ENCODE assay signal across 28 cellular contexts in the genomic region with DNA sequence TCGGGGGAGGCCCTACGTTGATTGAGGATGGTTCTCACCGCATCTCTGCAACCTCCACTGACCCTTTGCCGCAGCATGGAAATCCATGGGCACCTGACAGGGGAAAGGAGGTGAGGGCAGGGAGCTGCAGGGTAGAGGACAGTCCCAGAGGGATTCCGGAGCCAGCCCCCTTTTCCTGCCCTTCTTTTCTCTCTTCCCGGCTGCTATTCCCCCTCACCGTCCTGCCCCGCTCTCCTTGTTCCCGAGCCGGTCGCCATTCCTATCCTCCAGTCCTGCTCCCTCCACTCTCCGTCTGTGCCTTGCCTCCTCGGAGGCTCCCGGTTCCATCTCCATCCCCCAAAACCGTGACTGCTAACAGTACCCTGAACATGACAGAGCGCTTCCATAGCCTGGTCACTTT. TPM values are rescaled to one million over a fixed set of nuclear protein-coding genes. Genes with fewer than 3 reads are reported as not detected.
DNase-seq lines count a peak whose midpoint lies in the region; ATAC-seq and TF ChIP-seq lines count a peak whose summit lies in the region.
"Had no signal": no experiment of that assay in that cellular context is flagged by ENCODE, and none has a peak within 500 bp of the region (broad histone marks: within the 10 kb centered on the region; RNA-seq: fewer than 3 reads in every experiment).

No MANE protein-coding gene starts in this region.

- H3K4me2 ChIP-seq in H9 (ENCODE audit: insufficient read depth, insufficient read length, low read length), result no peak overlapping the region
- no peak overlapping the region for H3K4me2 ChIP-seq in neuronal stem cell (ENCODE audit: insufficient read depth, low read length, poor library complexity, severe bottlenecking)
- H3K4me2 ChIP-seq: hepatocyte had no signal

- H2BK15ac ChIP-seq in H9 (ENCODE audit: low read depth, low read length), result no peak overlapping the region
- H2BK15ac ChIP-seq in neuronal stem cell (ENCODE audit: low read length), result no peak overlapping the region

- no peak overlapping the region for H3K56ac ChIP-seq in H9 (ENCODE audit: insufficient read length, low read depth, low read length)

- H3K23ac ChIP-seq in H9 (ENCODE audit: insufficient read length, low read depth, low read length) (no peak overlapping the region), neuronal stem cell (ENCODE audit: low read depth, low read length, poor library complexity) (no peak overlapping the region)

- H2AK5ac ChIP-seq in H9 (ENCODE audit: insufficient read length, low read length) (no peak overlapping the region), neuronal stem cell (ENCODE audit: low read depth, low read length) (no peak overlapping the region)

- no peak overlapping the region for H3K4ac ChIP-seq in H9 (ENCODE audit: low read depth, low read length)
- peak overlapping the region; percentile 84 for H3K4ac ChIP-seq in neuronal stem cell (ENCODE audit: low read length)

- H3K18ac ChIP-seq in H9 (ENCODE audit: insufficient read length, low read depth, low read length) (no peak overlapping the region), neuronal stem cell (ENCODE audit: low read length) (peak overlapping the region; percentile 80)

- H3K79me2 ChIP-seq in H9 (ENCODE audit: insufficient read depth, low read length), result no peaks in the 10 kb centered on the region
- H3K79me2 ChIP-seq: hepatocyte had no signal

- no peak for TF ChIP-seq EP300 in gastroesophageal sphincter (IDR thresholded peaks at IDR 0.05)

- H3K9ac ChIP-seq in H9 (ENCODE audit: extremely low read depth, insufficient read length, low read length) (no peak overlapping the region), neuronal stem cell (ENCODE audit: low read depth, low read length, poor library complexity) (peak overlapping the region; percentile 21)

- H3K4me1 Mint-ChIP-seq in activated naive CD4-positive, alpha-beta T cell treated with anti-CD3 and anti-CD28 coated beads, Interleukin-2, amount 50 U/mL, for 24 hours, result peaks cover 74% of the 10 kb centered on the region
- H3K4me1 Mint-ChIP-seq in activated naive CD4-positive, alpha-beta T cell treated with anti-CD3 and anti-CD28 coated beads, Interleukin-2, amount 10 ng/mL, durations not matched to agents 7 days and 5 days, result peaks cover 35% of the 10 kb centered on the region
- H3K4me1 Mint-ChIP-seq in H9, result peaks cover 33 to 37% of the 10 kb centered on the region in 2 experiments
- peaks cover 34% of the 10 kb centered on the region for H3K4me1 Mint-ChIP-seq in central memory CD8-positive, alpha-beta T cell

- H3K9me3 Mint-ChIP-seq in activated naive CD4-positive, alpha-beta T cell treated with anti-CD3 and anti-CD28 coated beads, Interleukin-2, amount 50 U/mL, for 24 hours, result no peaks in the 10 kb centered on the region
- H3K9me3 Mint-ChIP-seq in activated naive CD4-positive, alpha-beta T cell treated with anti-CD3 and anti-CD28 coated beads, Interleukin-2, amount 10 ng/mL, durations not matched to agents 7 days and 5 days, result no peaks in the 10 kb centered on the region
- H3K9me3 Mint-ChIP-seq in H9, result no peaks in the 10 kb centered on the region
- no peaks in the 10 kb centered on the region for H3K9me3 Mint-ChIP-seq in central memory CD8-positive, alpha-beta T cell
- H3K9me3 Mint-ChIP-seq: nephron; stimulated activated naive B cell treated with anti-CD40 and anti-IgM and Interleukin-4, amounts not matched to agents 10 μg/mL and 1 μg/mL and 100 μg/mL, for 72 hours had no signal

- no peak overlapping the region for H4K5ac ChIP-seq in H9 (ENCODE audit: insufficient read length, low read depth, low read length)

- H3K79me1 ChIP-seq in H9 (ENCODE audit: insufficient read depth, low read depth, low read length, poor library complexity, severe bottlenecking) (no peaks in the 10 kb centered on the region), neuronal stem cell (ENCODE audit: low read depth, low read length) (peaks cover 2% of the 10 kb centered on the region)

- H3K4me3 Mint-ChIP-seq in activated naive CD4-positive, alpha-beta T cell treated with anti-CD3 and anti-CD28 coated beads, Interleukin-2, amount 50 U/mL, for 24 hours, result peak overlapping the region; percentile 58
- H3K4me3 Mint-ChIP-seq in activated naive CD4-positive, alpha-beta T cell treated with anti-CD3 and anti-CD28 coated beads, Interleukin-2, amount 10 ng/mL, durations not matched to agents 7 days and 5 days, result no peak overlapping the region
- no peak overlapping the region; a peak in 1 of 5 replicates for H3K4me3 Mint-ChIP-seq in H9
- H3K4me3 Mint-ChIP-seq in central memory CD8-positive, alpha-beta T cell, result no peak overlapping the region
- H3K4me3 Mint-ChIP-seq: B cell; nephron; stimulated activated naive B cell treated with anti-CD40 and anti-IgM and Interleukin-4, amounts not matched to agents 10 μg/mL and 1 μg/mL and 100 μg/mL, for 72 hours had no signal

- no peak overlapping the region for H3K27ac Mint-ChIP-seq in activated naive CD4-positive, alpha-beta T cell treated with anti-CD3 and anti-CD28 coated beads, Interleukin-2, amount 50 U/mL, for 24 hours
- H3K27ac Mint-ChIP-seq in activated naive CD4-positive, alpha-beta T cell treated with anti-CD3 and anti-CD28 coated beads, Interleukin-2, amount 10 ng/mL, durations not matched to agents 7 days and 5 days, result no peak overlapping the region
- H3K27ac Mint-ChIP-seq in H9, result no peak overlapping the region; a peak in 1 of 7 replicates
- H3K27ac Mint-ChIP-seq in central memory CD8-positive, alpha-beta T cell (ENCODE audit: low read depth), result peak overlapping the region; percentile 67
- H3K27ac Mint-ChIP-seq: B cell; nephron; stimulated activated naive B cell treated with anti-CD40 and anti-IgM and Interleukin-4, amounts not matched to agents 10 μg/mL and 1 μg/mL and 100 μg/mL, for 72 hours had no signal

- H3K23me2 ChIP-seq in H9 (ENCODE audit: insufficient read length, low read depth, low read length, poor library complexity, severe bottlenecking), result peaks cover 6% of the 10 kb centered on the region

- no peak overlapping the region for H3T11ph ChIP-seq in H9 (ENCODE audit: low read length)

- H4K91ac ChIP-seq in H9 (ENCODE audit: insufficient read length, low read depth, low read length) (no peak overlapping the region), neuronal stem cell (ENCODE audit: low read depth, low read length, poor library complexity) (no peak overlapping the region)

- H4K8ac ChIP-seq in H9 (replicated peaks; ENCODE audit: insufficient read length, low read depth, low read length) (no peak overlapping the region), neuronal stem cell (ENCODE audit: low read depth, low read length) (peak overlapping the region; percentile 72)

- no peaks in the 10 kb centered on the region for H4K20me1 ChIP-seq in H9 (ENCODE audit: control insufficient read depth, insufficient read depth, insufficient read length)

- H3K27me3 Mint-ChIP-seq in activated naive CD4-positive, alpha-beta T cell treated with anti-CD3 and anti-CD28 coated beads, Interleukin-2, amount 50 U/mL, for 24 hours, result no peaks in the 10 kb centered on the region
- no peaks in the 10 kb centered on the region for H3K27me3 Mint-ChIP-seq in activated naive CD4-positive, alpha-beta T cell treated with anti-CD3 and anti-CD28 coated beads, Interleukin-2, amount 10 ng/mL, durations not matched to agents 7 days and 5 days
- peaks cover 29% of the 10 kb centered on the region for H3K27me3 Mint-ChIP-seq in H9 (ENCODE audit: low read depth)
- H3K27me3 Mint-ChIP-seq in central memory CD8-positive, alpha-beta T cell, result no peaks in the 10 kb centered on the region
- H3K27me3 Mint-ChIP-seq: B cell; stimulated activated naive B cell treated with anti-CD40 and anti-IgM and Interleukin-4, amounts not matched to agents 10 μg/mL and 1 μg/mL and 100 μg/mL, for 72 hours had no signal

- H3K14ac ChIP-seq in H9 (ENCODE audit: insufficient read depth, low read length) (no peak overlapping the region), neuronal stem cell (ENCODE audit: low read length) (no peak overlapping the region)

- H2BK20ac ChIP-seq in H9 (ENCODE audit: low read depth, low read length, poor library complexity, severe bottlenecking), result no peak overlapping the region

- ATAC-seq in central memory CD8-positive, alpha-beta T cell (replicated peaks; ENCODE audit: extremely low read depth, poor library complexity, severe bottlenecking), result no peak
- ATAC-seq in gastroesophageal sphincter (no peak), HG03039 (IDR thresholded peaks at IDR 0.05; ENCODE audit: unreplicated experiment) (no peak)
- ATAC-seq: left cardiac atrium; stimulated activated naive B cell treated with anti-CD40 and anti-IgM and Interleukin-4, amounts not matched to agents 10 μg/mL and 1 μg/mL and 100 μg/mL, for 72 hours had no signal

- DNase-seq in activated naive CD4-positive, alpha-beta T cell treated with anti-CD3 and anti-CD28 coated beads, Interleukin-2, amount 10 ng/mL, durations not matched to agents 7 days and 5 days, result no peak
- DNase-seq in H9 (peak; percentile 43), neuronal stem cell (ENCODE audit: low spot score) (no peak), DMS 273 (lab: John Stamatoyannopoulos, UW; ENCODE audit: unreplicated experiment) (no peak)
- DNase-seq in central memory CD8-positive, alpha-beta T cell (ENCODE audit: low spot score in 2 of 2), result no peak
- DNase-seq: ACHN; activated gamma-delta T cell treated with Interleukin-2 at 50 U/mL for 16 hours; Caco-2; DMS79; left cardiac atrium; NCI-H1092; NCI-H1694 treated with DMSO at 0.1 percent for 48 hours; NCI-H2171 treated with DMSO at 0.1 percent for 48 hours; NCI-H510A treated with DMSO at 0.1 percent for 48 hours; ovary; stimulated activated naive B cell treated with anti-CD40 and anti-IgM and Interleukin-4, amounts not matched to agents 10 μg/mL and 1 μg/mL and 100 μg/mL, for 72 hours; substantia nigra; SW 1271; trophoblast cell had no signal

- H3K27ac ChIP-seq in H9 (ENCODE audit: insufficient read length, low read depth, low read length), result no peak overlapping the region
- H3K27ac ChIP-seq in neuronal stem cell (replicated peaks; ENCODE audit: low read length), result no peak overlapping the region
- no peak overlapping the region for H3K27ac ChIP-seq in gastroesophageal sphincter
- H3K27ac ChIP-seq: breast epithelium, hepatocyte, ovary had no signal

- CTCF ChIA-PET in activated naive CD4-positive, alpha-beta T cell treated with anti-CD3 and anti-CD28 coated beads, Interleukin-2, amount 10 ng/mL, durations not matched to agents 7 days and 5 days (lab: Charles Lee), result interaction anchor here (0.6 to 2.5 kb wide), 3 partner anchors 13 to 102 kb away, joined by 3 to 7 read pairs (median 3); no protein-coding TSS in a partner anchor

- no peak overlapping the region for H2BK12ac ChIP-seq in H9 (ENCODE audit: insufficient read length, low read depth, low read length)
- H2BK12ac ChIP-seq in neuronal stem cell (ENCODE audit: low read length), result no peak overlapping the region

- H2BK120ac ChIP-seq in H9 (ENCODE audit: low read depth, low read length, poor library complexity, severe bottlenecking) (no peak overlapping the region), neuronal stem cell (ENCODE audit: low read depth, low read length) (no peak overlapping the region)

- H2AFZ ChIP-seq in H9 (ENCODE audit: low read length) (no peak overlapping the region), neuronal stem cell (ENCODE audit: low read length) (no peak overlapping the region)
- H2AFZ ChIP-seq: hepatocyte had no signal

- no peaks in the 10 kb centered on the region for H3K36me3 Mint-ChIP-seq in activated naive CD4-positive, alpha-beta T cell treated with anti-CD3 and anti-CD28 coated beads, Interleukin-2, amount 50 U/mL, for 24 hours
- peaks cover 3% of the 10 kb centered on the region for H3K36me3 Mint-ChIP-seq in activated naive CD4-positive, alpha-beta T cell treated with anti-CD3 and anti-CD28 coated beads, Interleukin-2, amount 10 ng/mL, durations not matched to agents 7 days and 5 days
- peaks cover 0 to 6% (median 0%) of the 10 kb centered on the region in 3 experiments; a peak in 1 of 7 replicates for H3K36me3 Mint-ChIP-seq in H9 (ENCODE audit: insufficient read depth in 1 of 3, low read depth in 3 of 3)
- peaks cover 3% of the 10 kb centered on the region for H3K36me3 Mint-ChIP-seq in central memory CD8-positive, alpha-beta T cell (ENCODE audit: insufficient read depth)

- H3K4me3 ChIP-seq in neuronal stem cell (ENCODE audit: low read length in 2 of 2) (no peak overlapping the region), gastroesophageal sphincter (no peak overlapping the region)
- H3K4me3 ChIP-seq: breast epithelium, hepatocyte, lung, ovary had no signal

- H3K27me3 ChIP-seq in H9 (ENCODE audit: insufficient read depth, low read length), result no peaks in the 10 kb centered on the region
- H3K27me3 ChIP-seq in neuronal stem cell (ENCODE audit: control insufficient read depth in 3 of 3, insufficient read depth in 3 of 3, low read depth in 1 of 3, low read length in 3 of 3), result peaks cover 0 to 13% (median 2%) of the 10 kb centered on the region in 3 experiments
- no peaks in the 10 kb centered on the region for H3K27me3 ChIP-seq in gastroesophageal sphincter
- H3K27me3 ChIP-seq: breast epithelium, hepatocyte, ovary had no signal

- no peaks in the 10 kb centered on the region for H3K36me3 ChIP-seq in neuronal stem cell (replicated peaks in 1 of 2; ENCODE audit: control insufficient read depth in 2 of 2, insufficient read depth in 2 of 2, low read length in 2 of 2)
- H3K36me3 ChIP-seq in gastroesophageal sphincter, result no peaks in the 10 kb centered on the region
- H3K36me3 ChIP-seq: breast epithelium, ovary had no signal

- H3K9me3 ChIP-seq in H9 (ENCODE audit: control insufficient read depth, low read depth, low read length) (no peaks in the 10 kb centered on the region), neuronal stem cell (replicated peaks in 1 of 2; ENCODE audit: control insufficient read depth in 2 of 2, insufficient read depth in 1 of 2, low read depth in 1 of 2, low read length in 2 of 2) (no peaks in the 10 kb centered on the region), gastroesophageal sphincter (no peaks in the 10 kb centered on the region)
- H3K9me3 ChIP-seq: breast epithelium, Caco-2, ovary had no signal

- TF ChIP-seq POLR2A in gastroesophageal sphincter (IDR thresholded peaks at IDR 0.05), result no peak

- H3K4me1 ChIP-seq in H9 (ENCODE audit: insufficient read depth, low read length) (peaks cover 4% of the 10 kb centered on the region; the same call in 1 of the 2 replicates), neuronal stem cell (ENCODE audit: control insufficient read depth in 2 of 2, insufficient read depth in 1 of 2, low read depth in 1 of 2, low read length in 2 of 2) (peaks cover 0 to 11% of the 10 kb centered on the region in 2 donors), gastroesophageal sphincter (peaks cover 0 to 11% (median 4%) of the 10 kb centered on the region in 3 donors)
- H3K4me1 ChIP-seq: Caco-2 had no signal

- TF ChIP-seq CTCF in H9 (conservative IDR thresholded peaks at IDR 0.05) (no peak), gastroesophageal sphincter (IDR thresholded peaks at IDR 0.05) (no peak)

- no CpG with 5 or more reads among the region's 16 CpGs for WGBS in H9 (ENCODE audit: extremely low coverage, insufficient read length, low lambda C conversion rate)
- WGBS in neuronal stem cell (ENCODE audit: extremely low coverage in 2 of 2, insufficient read length in 2 of 2, insufficient replicate concordance in 1 of 2), 2 donors, result no CpG with 5 or more reads among the region's 16 CpGs
- WGBS in gastroesophageal sphincter (ENCODE audit: low coverage in 1 of 2), 2 donors, result 54 to 80% methylated on average over 1 to 13 of the region's 16 CpGs

- H2BK5ac ChIP-seq in H9 (ENCODE audit: insufficient read length, low read length) (no peak overlapping the region), neuronal stem cell (ENCODE audit: low read length) (no peak overlapping the region)

RNA-seq across cellular contexts. Expression of a gene that starts 4.8 kb away (rescaled TPM):
- 0.42 and 0.81 TPM in 2 replicates for total RNA-seq in H9 (2021)
- 0.04 TPM for polyA plus RNA-seq in neuronal stem cell (2013, experiment 1 of 2)
- 0.01 TPM for polyA plus RNA-seq in neuronal stem cell (2013, experiment 2 of 2)
- total RNA-seq in gastroesophageal sphincter, result not detected
- total RNA-seq: Caco-2, hepatocyte, left cardiac atrium, RPMI7951 had no signal
- polyA plus RNA-seq: ovary had no signal

RNA-seq across cellular contexts. Expression of a gene that starts 35.4 kb away (rescaled TPM):
- total RNA-seq in H9 (2021), result 6.3 and 6.9 TPM in 2 replicates
- polyA plus RNA-seq in neuronal stem cell (2013, experiment 1 of 2), result 2.8 TPM
- polyA plus RNA-seq in neuronal stem cell (2013, experiment 2 of 2), result 2.9 TPM
- total RNA-seq in gastroesophageal sphincter, result 10 to 100 TPM; 12.0 to 21.9 (median 14.9) TPM

RNA-seq across cellular contexts. Expression of a gene that starts 59.7 kb away (rescaled TPM):
- total RNA-seq in H9 (2021), result 7.6 and 7.8 TPM in 2 replicates
- 3.2 TPM for polyA plus RNA-seq in neuronal stem cell (2013, experiment 1 of 2)
- polyA plus RNA-seq in neuronal stem cell (2013, experiment 2 of 2), result 3.2 TPM
- total RNA-seq in gastroesophageal sphincter, result 10 to 100 TPM in 3 of 4 donors, 1 to 10 TPM in 1; 8.5 to 17.5 (median 13.5) TPM
